Comparison of ENCODE assay signal across 24 cellular contexts in the genomic region with DNA sequence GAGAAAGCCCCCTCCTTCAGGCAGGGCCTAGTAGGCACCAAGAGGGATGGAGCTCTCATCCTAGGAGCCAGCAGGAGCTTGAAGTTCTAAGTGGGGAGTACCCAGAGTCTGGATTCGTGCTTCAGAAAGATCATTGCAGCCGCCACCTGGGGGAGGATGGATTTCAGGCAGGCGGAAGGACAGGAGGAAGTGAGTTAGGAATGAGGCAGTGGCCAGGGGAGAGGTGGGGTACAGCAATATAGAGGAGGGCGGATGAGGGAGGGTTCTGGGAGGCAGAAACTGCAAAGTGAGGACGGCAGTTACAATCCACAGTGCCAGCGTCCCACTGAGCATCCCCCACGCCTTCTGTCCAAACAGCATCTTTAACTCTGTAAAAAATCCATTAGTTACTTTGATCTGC.
DNase-seq lines count a peak whose midpoint lies in the region; ATAC-seq and TF ChIP-seq lines count a peak whose summit lies in the region.
"Had no signal": no experiment of that assay in that cellular context is flagged by ENCODE, and none has a peak within 500 bp of the region (broad histone marks: within the 10 kb centered on the region; RNA-seq: fewer than 3 reads in every experiment).

No MANE protein-coding gene starts in this region.

- no peak overlapping the region for H2AFZ ChIP-seq in neural progenitor cell (replicated peaks)

- ATAC-seq in GM19395 (IDR thresholded peaks at IDR 0.05; ENCODE audit: unreplicated experiment): no peak
- no peak for ATAC-seq in stimulated activated naive B cell treated with anti-CD40 and anti-IgM and Interleukin-4, amounts not matched to agents 10 μg/mL and 1 μg/mL and 100 μg/mL, for 72 hours (replicated peaks)
- ATAC-seq: CD8-positive, alpha-beta T cell; GM12878 had no signal

- DNase-seq in Ammon's horn (ENCODE audit: low spot score) (peak; percentile 21), NT2/D1 (ENCODE audit: low read depth, low spot score) (no peak), dorsolateral prefrontal cortex (peak in 2 of 10 donors; percentile 24 to 66), neural progenitor cell (ENCODE audit: low spot score) (no peak), NCI-H82 treated with DMSO at 0.1 percent for 48 hours (lab: John Stamatoyannopoulos, UW; ENCODE audit: unreplicated experiment) (no peak), COLO829 (ENCODE audit: low spot score) (no peak)
- DNase-seq in stimulated activated naive B cell treated with anti-CD40 and anti-IgM and Interleukin-4, amounts not matched to agents 10 μg/mL and 1 μg/mL and 100 μg/mL, for 72 hours: no peak
- DNase-seq: 8988T; ACHN; CD4-positive, alpha-beta T cell; CD8-positive, alpha-beta T cell; COR-L47; DMS 273 treated with DMSO at 0.1 percent for 48 hours; DMS153; DMS53; DMS79; DND-41; EL; GDM1 had no signal

- no peaks in the 10 kb centered on the region for H3K9me3 Mint-ChIP-seq in neural progenitor cell
- H3K9me3 Mint-ChIP-seq in stimulated activated naive B cell treated with anti-CD40 and anti-IgM and Interleukin-4, amounts not matched to agents 10 μg/mL and 1 μg/mL and 100 μg/mL, for 72 hours: peaks cover 0 to 3% of the 10 kb centered on the region in 2 donors
- H3K9me3 Mint-ChIP-seq: CD4-positive, alpha-beta T cell; CD8-positive, alpha-beta T cell had no signal

- peaks cover 13% of the 10 kb centered on the region for H4K20me1 ChIP-seq in neural progenitor cell (ENCODE audit: low read depth)

- H3K79me2 ChIP-seq in neural progenitor cell (ENCODE audit: low read depth): no peaks in the 10 kb centered on the region

- intact Hi-C loops in dorsolateral prefrontal cortex (cut with DNase I): no loop called here

- H3K4me1 Mint-ChIP-seq in neural progenitor cell: peaks cover 2% of the 10 kb centered on the region
- H3K4me1 Mint-ChIP-seq in stimulated activated naive B cell treated with anti-CD40 and anti-IgM and Interleukin-4, amounts not matched to agents 10 μg/mL and 1 μg/mL and 100 μg/mL, for 72 hours: no peaks in the 10 kb centered on the region
- H3K4me1 Mint-ChIP-seq: B cell had no signal

- H3K36me3 ChIP-seq in NT2/D1 (ENCODE audit: insufficient read depth, insufficient read length, low read length): no peaks in the 10 kb centered on the region
- no peaks in the 10 kb centered on the region for H3K36me3 ChIP-seq in neural progenitor cell
- H3K36me3 ChIP-seq: BLaER1 treated with 17β-estradiol and CSF1 and Interleukin-3, amounts not matched to agents 10 nM and 100 nM had no signal

- H3K27me3 ChIP-seq in NT2/D1 (ENCODE audit: insufficient read depth, insufficient read length) (peaks cover 11% of the 10 kb centered on the region), dorsolateral prefrontal cortex (peaks cover 0 to 17% (median 0%) of the 10 kb centered on the region in 45 donors), neural progenitor cell (no peaks in the 10 kb centered on the region)
- H3K27me3 ChIP-seq: BLaER1 treated with 17β-estradiol and CSF1 and Interleukin-3, amounts not matched to agents 10 nM and 100 nM had no signal

- H3K9ac ChIP-seq in NT2/D1 (ENCODE audit: insufficient read length, low read depth) (peak overlapping the region; percentile 32), neural progenitor cell (no peak overlapping the region)
- H3K9ac ChIP-seq: BLaER1 treated with 17β-estradiol and CSF1 and Interleukin-3, amounts not matched to agents 10 nM and 100 nM had no signal

- H3K9me3 ChIP-seq in NT2/D1 (ENCODE audit: insufficient read depth, low read length): no peaks in the 10 kb centered on the region
- no peaks in the 10 kb centered on the region for H3K9me3 ChIP-seq in neural progenitor cell (ENCODE audit: low read depth)
- H3K9me3 ChIP-seq: BLaER1 treated with 17β-estradiol and CSF1 and Interleukin-3, amounts not matched to agents 10 nM and 100 nM had no signal

- H3K4me1 ChIP-seq in NT2/D1 (ENCODE audit: insufficient read depth, insufficient read length) (peaks cover 4% of the 10 kb centered on the region), neural progenitor cell (no peaks in the 10 kb centered on the region)
- H3K4me1 ChIP-seq: BLaER1 treated with 17β-estradiol and CSF1 and Interleukin-3, amounts not matched to agents 10 nM and 100 nM had no signal

- H3K27me3 Mint-ChIP-seq in neural progenitor cell (ENCODE audit: insufficient read depth, low read depth): peaks cover 15% of the 10 kb centered on the region
- H3K27me3 Mint-ChIP-seq in stimulated activated naive B cell treated with anti-CD40 and anti-IgM and Interleukin-4, amounts not matched to agents 10 μg/mL and 1 μg/mL and 100 μg/mL, for 72 hours: peaks cover 19 to 39% of the 10 kb centered on the region in 2 donors

- no peak overlapping the region for H3K4me2 ChIP-seq in neural progenitor cell
- H3K4me2 ChIP-seq: BLaER1 treated with 17β-estradiol and CSF1 and Interleukin-3, amounts not matched to agents 10 nM and 100 nM had no signal

- peak overlapping the region; percentile 67 for H3K27ac Mint-ChIP-seq in neural progenitor cell
- no peak overlapping the region for H3K27ac Mint-ChIP-seq in stimulated activated naive B cell treated with anti-CD40 and anti-IgM and Interleukin-4, amounts not matched to agents 10 μg/mL and 1 μg/mL and 100 μg/mL, for 72 hours
- H3K27ac Mint-ChIP-seq: B cell; CD4-positive, alpha-beta T cell; CD8-positive, alpha-beta T cell had no signal

- H3K4me3 Mint-ChIP-seq in neural progenitor cell: no peak overlapping the region
- H3K4me3 Mint-ChIP-seq in stimulated activated naive B cell treated with anti-CD40 and anti-IgM and Interleukin-4, amounts not matched to agents 10 μg/mL and 1 μg/mL and 100 μg/mL, for 72 hours: no peak overlapping the region
- H3K4me3 Mint-ChIP-seq: B cell; CD4-positive, alpha-beta T cell; CD8-positive, alpha-beta T cell had no signal

- peaks cover 2% of the 10 kb centered on the region for H3F3A ChIP-seq in neural progenitor cell (ENCODE audit: low read depth)

- peak overlapping the region in 32 of 59 donors; percentile 7 to 93 (median 65) for H3K27ac ChIP-seq in dorsolateral prefrontal cortex
- H3K27ac ChIP-seq in neural progenitor cell: no peak overlapping the region
- H3K27ac ChIP-seq: BLaER1 treated with 17β-estradiol and CSF1 and Interleukin-3, amounts not matched to agents 10 nM and 100 nM; C4-2B had no signal

- H3K36me3 Mint-ChIP-seq in neural progenitor cell: no peaks in the 10 kb centered on the region
- H3K36me3 Mint-ChIP-seq in stimulated activated naive B cell treated with anti-CD40 and anti-IgM and Interleukin-4, amounts not matched to agents 10 μg/mL and 1 μg/mL and 100 μg/mL, for 72 hours: no peaks in the 10 kb centered on the region
- H3K36me3 Mint-ChIP-seq: CD8-positive, alpha-beta T cell had no signal

- H3K4me3 ChIP-seq in NT2/D1 (ENCODE audit: insufficient read length, low read depth): no peak overlapping the region
- no peak overlapping the region for H3K4me3 ChIP-seq in dorsolateral prefrontal cortex
- no peak overlapping the region for H3K4me3 ChIP-seq in neural progenitor cell
- H3K4me3 ChIP-seq: BLaER1 treated with 17β-estradiol and CSF1 and Interleukin-3, amounts not matched to agents 10 nM and 100 nM; GM12878 had no signal

- TF ChIP-seq CTCF in dorsolateral prefrontal cortex (IDR thresholded peaks at IDR 0.05 in 54 of 56, conservative IDR thresholded peaks at IDR 0.05 in 2 of 56; ENCODE audit: low read depth in 1 of 56, partially characterized antibody in 56 of 56) (no peak), neural progenitor cell (IDR thresholded peaks at IDR 0.05) (no peak)
